In the genomic region with DNA sequence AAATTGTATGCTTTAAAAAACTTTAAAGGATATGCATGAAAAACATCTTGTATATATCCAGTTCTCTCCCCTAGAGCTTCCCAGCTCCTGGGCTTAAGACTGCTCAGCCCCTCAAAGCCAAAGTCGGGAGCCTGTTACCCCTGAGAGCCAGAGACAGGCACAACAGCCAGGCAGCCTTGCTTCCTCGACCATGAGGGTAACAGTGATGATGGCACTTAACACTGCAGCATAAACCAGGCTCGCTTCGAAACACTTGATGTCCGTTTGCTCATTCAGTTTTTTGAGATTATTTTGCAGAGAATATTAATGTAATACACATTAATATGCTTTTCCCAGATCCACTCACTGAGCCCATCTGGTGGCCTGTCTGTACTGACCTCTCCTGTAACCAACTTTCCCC, we compare ENCODE assay signal across 25 cellular contexts.
"Had no signal": no experiment of that assay in that cellular context is flagged by ENCODE, and none has a peak within 500 bp of the region (broad histone marks: within the 10 kb centered on the region; RNA-seq: fewer than 3 reads in every experiment).

No MANE protein-coding gene starts in this region.

- DNase-seq: dorsolateral prefrontal cortex; effector CD4-positive, alpha-beta T cell; hypothalamus; immature natural killer cell; islet precursor cell; kidney glomerular epithelial cell; left ventricle myocardium superior; lower lobe of right lung; naive thymus-derived CD8-positive, alpha-beta T cell; nephron progenitor cell; nucleus accumbens; ovary; retina; right lobe of liver; small intestine; stimulated activated CD4-positive, alpha-beta T cell treated with anti-CD3 and anti-CD28 coated beads, Interleukin-1b, Interleukin-23, amount 100 ng/mL, for 48 hours; stimulated activated CD4-positive, alpha-beta T cell treated with anti-CD3 and anti-CD28 coated beads, Interleukin-4, amount 100 ng/mL, for 1 hour; stimulated activated naive CD8-positive, alpha-beta T cell treated with anti-CD3 and anti-CD28 coated beads, Interleukin-15, Interleukin-2, amounts not matched to agents 100 U/mL and 50 U/mL, for 24 hours; substantia nigra; testis; tibial artery had no signal

- H3K36me3 ChIP-seq: ovary had no signal

- ATAC-seq: lower lobe of right lung; naive thymus-derived CD8-positive, alpha-beta T cell; stimulated activated memory B cell treated with anti-CD40 and anti-IgM and Interleukin-4, amounts not matched to agents 10 μg/mL and 1 μg/mL and 100 μg/mL, for 72 hours; stimulated activated naive CD8-positive, alpha-beta T cell treated with anti-CD3 and anti-CD28 coated beads, Interleukin-15, Interleukin-2, amounts not matched to agents 100 U/mL and 50 U/mL, for 24 hours had no signal

- FAIRE-seq: colon, frontal cortex, small intestine had no signal

- H3K9me3 ChIP-seq: lower lobe of right lung, ovary, right lobe of liver, testis, tibial artery, vagina had no signal

- H3K27ac ChIP-seq: dorsolateral prefrontal cortex, lower lobe of right lung, ovary, right lobe of liver, testis, tibial artery, vagina had no signal

- H3K4me3 ChIP-seq: dorsolateral prefrontal cortex, lower lobe of right lung, ovary, right lobe of liver, testis, tibial artery, vagina had no signal

- H3K27me3 ChIP-seq: dorsolateral prefrontal cortex, ovary, right lobe of liver, testis, tibial artery, vagina had no signal

- H3K4me1 ChIP-seq: lower lobe of right lung, right lobe of liver, testis, tibial artery, vagina had no signal
